ENCODE assay signal across 8 cellular contexts in genomic region chr15:76311071-76311956, GRCh38. TPM values are rescaled to one million over a fixed set of nuclear protein-coding genes. Genes with fewer than 3 reads are reported as not detected.
DNase-seq lines count a peak whose midpoint lies in the region; ATAC-seq and TF ChIP-seq lines count a peak whose summit lies in the region.

TSS of gene ETFA (minus strand) at chr15:76311469. CDS start at chr15:76311388, 81 bp downstream.

- H3K4me3 ChIP-seq in cardiac fibroblast (replicated peaks in 1 of 2; ENCODE audit: low read depth in 2 of 2, low read length in 2 of 2) (peak within 1 kb of the TSS; percentile 91 to 95), spleen (peak within 1 kb of the TSS; percentile 49 to 77 (median 72))

- peak; percentile 96 for TF ChIP-seq POLR2A in GM18951 (IDR thresholded peaks at IDR 0.05; ENCODE audit: extremely low read depth, insufficient read depth, insufficient read length)
- TF ChIP-seq POLR2A in spleen (IDR thresholded peaks at IDR 0.05): peak; percentile 35 to 88 (median 58)

- TF ChIP-seq CTCF in WTC11 (IDR thresholded peaks at IDR 0.05) (no peak), cardiac fibroblast (IDR thresholded peaks at IDR 0.05; ENCODE audit: low read depth, low read length) (no peak), spleen (IDR thresholded peaks at IDR 0.05 in 8 of 11, conservative IDR thresholded peaks at IDR 0.05 in 3 of 11) (peak in 3 of 11 experiments; percentile 25 to 42 (median 37))

- H3K4me1 Mint-ChIP-seq in WTC11: peaks cover 10% of the 10 kb centered on the region

- no peak within 1 kb of the TSS for H3K27ac Mint-ChIP-seq in WTC11

- peaks cover 7% of the 10 kb centered on the region for H3K9me3 Mint-ChIP-seq in WTC11

- CTCF ChIA-PET in WTC11 (lab: Charles Lee): interaction anchor here (0.8 to 2.5 kb wide), 4 partner anchors 19 to 172 kb away, joined by 3 to 15 read pairs (median 3); partner anchors contain the start of gene ISL2

- no peaks in the 10 kb centered on the region for H3K27me3 ChIP-seq in spleen (replicated peaks in 1 of 7)

- H3K4me1 ChIP-seq in spleen: peaks cover 12 to 57% (median 26%) of the 10 kb centered on the region in 6 donors

- H3K27ac ChIP-seq in spleen: peak within 1 kb of the TSS; percentile 79 to 92 (median 86)

- POLR2A ChIA-PET in WTC11 (lab: Charles Lee): interaction anchor here (0.6 to 2.2 kb wide), 4 partner anchors 19 to 231 kb away, joined by 3 to 9 read pairs (median 4); partner anchors contain the start of gene ISL2

- H3K9me3 ChIP-seq in spleen: no peaks in the 10 kb centered on the region

- H3K4me3 Mint-ChIP-seq in WTC11: peak within 1 kb of the TSS; percentile 78

- in situ Hi-C loops in GM18951 (cut with MboI; ENCODE audit: low sequenced_read_pairs, unreplicated experiment): no loop called here

- peak; percentile 99 for ATAC-seq in HG03175 (IDR thresholded peaks at IDR 0.05; ENCODE audit: unreplicated experiment)
- ATAC-seq in WTC11: peak; percentile 99

- H3K27me3 Mint-ChIP-seq in WTC11 (ENCODE audit: low read depth): peaks cover 22% of the 10 kb centered on the region

- no peaks in the 10 kb centered on the region for H3K36me3 ChIP-seq in spleen

- intact Hi-C loops in spleen (cut with DNase I; ENCODE audit: low total_unique reads): no loop called here

- no peaks in the 10 kb centered on the region for H3K36me3 Mint-ChIP-seq in WTC11

- 0 to 2% (median 1%) methylated on average over 18 to 60 of the region's 60 CpGs for WGBS in spleen, 5 donors

- DNase-seq in AG08396 (ENCODE audit: low spot score) (peak; percentile 98), NCI-H2227 treated with DMSO at 0.1 percent for 48 hours (lab: John Stamatoyannopoulos, UW) (peak; percentile 87), WTC11 (ENCODE audit: low spot score) (peak; percentile 96), cardiac fibroblast (ENCODE audit: low read depth in 2 of 2) (peak; percentile 97), inferior parietal cortex (ENCODE audit: extremely low spot score) (peak; percentile 89), spleen (peak; percentile 99)

TF ChIP-seq in WTC11, 78 proteins besides CTCF, POLR2A, EP300 and RAD21 (continues in another document):
- peak; percentile 84; the same call in 1 of the 2 replicates for TF ChIP-seq ZNF232 (CRISPR knock-in tag; IDR thresholded peaks at IDR 0.05)
- TF ChIP-seq SOX15 (CRISPR knock-in tag; IDR thresholded peaks at IDR 0.05): no peak
- no peak for TF ChIP-seq ZNF416 (CRISPR knock-in tag; IDR thresholded peaks at IDR 0.05)
- TF ChIP-seq, protein P1, sequence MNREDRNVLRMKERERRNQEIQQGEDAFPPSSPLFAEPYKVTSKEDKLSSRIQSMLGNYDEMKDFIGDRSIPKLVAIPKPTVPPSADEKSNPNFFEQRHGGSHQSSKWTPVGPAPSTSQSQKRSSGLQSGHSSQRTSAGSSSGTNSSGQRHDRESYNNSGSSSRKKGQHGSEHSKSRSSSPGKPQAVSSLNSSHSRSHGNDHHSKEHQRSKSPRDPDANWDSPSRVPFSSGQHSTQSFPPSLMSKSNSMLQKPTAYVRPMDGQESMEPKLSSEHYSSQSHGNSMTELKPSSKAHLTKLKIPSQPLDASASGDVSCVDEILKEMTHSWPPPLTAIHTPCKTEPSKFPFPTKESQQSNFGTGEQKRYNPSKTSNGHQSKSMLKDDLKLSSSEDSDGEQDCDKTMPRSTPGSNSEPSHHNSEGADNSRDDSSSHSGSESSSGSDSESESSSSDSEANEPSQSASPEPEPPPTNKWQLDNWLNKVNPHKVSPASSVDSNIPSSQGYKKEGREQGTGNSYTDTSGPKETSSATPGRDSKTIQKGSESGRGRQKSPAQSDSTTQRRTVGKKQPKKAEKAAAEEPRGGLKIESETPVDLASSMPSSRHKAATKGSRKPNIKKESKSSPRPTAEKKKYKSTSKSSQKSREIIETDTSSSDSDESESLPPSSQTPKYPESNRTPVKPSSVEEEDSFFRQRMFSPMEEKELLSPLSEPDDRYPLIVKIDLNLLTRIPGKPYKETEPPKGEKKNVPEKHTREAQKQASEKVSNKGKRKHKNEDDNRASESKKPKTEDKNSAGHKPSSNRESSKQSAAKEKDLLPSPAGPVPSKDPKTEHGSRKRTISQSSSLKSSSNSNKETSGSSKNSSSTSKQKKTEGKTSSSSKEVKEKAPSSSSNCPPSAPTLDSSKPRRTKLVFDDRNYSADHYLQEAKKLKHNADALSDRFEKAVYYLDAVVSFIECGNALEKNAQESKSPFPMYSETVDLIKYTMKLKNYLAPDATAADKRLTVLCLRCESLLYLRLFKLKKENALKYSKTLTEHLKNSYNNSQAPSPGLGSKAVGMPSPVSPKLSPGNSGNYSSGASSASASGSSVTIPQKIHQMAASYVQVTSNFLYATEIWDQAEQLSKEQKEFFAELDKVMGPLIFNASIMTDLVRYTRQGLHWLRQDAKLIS (CRISPR knock-in tag; IDR thresholded peaks at IDR 0.05; ENCODE audit: borderline replicate concordance): 0 out of 2 replicates have a peak, but pooled peaks have one; percentile 76
- peak; percentile 86 for TF ChIP-seq USF1 (CRISPR knock-in tag; IDR thresholded peaks at IDR 0.05)
- TF ChIP-seq, protein P2, sequence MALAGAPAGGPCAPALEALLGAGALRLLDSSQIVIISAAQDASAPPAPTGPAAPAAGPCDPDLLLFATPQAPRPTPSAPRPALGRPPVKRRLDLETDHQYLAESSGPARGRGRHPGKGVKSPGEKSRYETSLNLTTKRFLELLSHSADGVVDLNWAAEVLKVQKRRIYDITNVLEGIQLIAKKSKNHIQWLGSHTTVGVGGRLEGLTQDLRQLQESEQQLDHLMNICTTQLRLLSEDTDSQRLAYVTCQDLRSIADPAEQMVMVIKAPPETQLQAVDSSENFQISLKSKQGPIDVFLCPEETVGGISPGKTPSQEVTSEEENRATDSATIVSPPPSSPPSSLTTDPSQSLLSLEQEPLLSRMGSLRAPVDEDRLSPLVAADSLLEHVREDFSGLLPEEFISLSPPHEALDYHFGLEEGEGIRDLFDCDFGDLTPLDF (CRISPR knock-in tag; IDR thresholded peaks at IDR 0.05): peak; percentile 86
- peak; percentile 89; the same call in 1 of the 2 replicates for TF ChIP-seq FOXP1 (CRISPR knock-in tag; IDR thresholded peaks at IDR 0.05; ENCODE audit: borderline replicate concordance)
- TF ChIP-seq, protein P3, sequence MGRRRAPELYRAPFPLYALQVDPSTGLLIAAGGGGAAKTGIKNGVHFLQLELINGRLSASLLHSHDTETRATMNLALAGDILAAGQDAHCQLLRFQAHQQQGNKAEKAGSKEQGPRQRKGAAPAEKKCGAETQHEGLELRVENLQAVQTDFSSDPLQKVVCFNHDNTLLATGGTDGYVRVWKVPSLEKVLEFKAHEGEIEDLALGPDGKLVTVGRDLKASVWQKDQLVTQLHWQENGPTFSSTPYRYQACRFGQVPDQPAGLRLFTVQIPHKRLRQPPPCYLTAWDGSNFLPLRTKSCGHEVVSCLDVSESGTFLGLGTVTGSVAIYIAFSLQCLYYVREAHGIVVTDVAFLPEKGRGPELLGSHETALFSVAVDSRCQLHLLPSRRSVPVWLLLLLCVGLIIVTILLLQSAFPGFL (CRISPR knock-in tag; IDR thresholded peaks at IDR 0.05; ENCODE audit: borderline replicate concordance): no peak
- no peak for TF ChIP-seq ZMAT4 (CRISPR knock-in tag; IDR thresholded peaks at IDR 0.05)
- no peak for TF ChIP-seq HMGA2 (CRISPR knock-in tag; IDR thresholded peaks at IDR 0.05)
- 0 out of 2 replicates have a peak, but pooled peaks have one; percentile 53 for TF ChIP-seq ZBTB21 (CRISPR knock-in tag; IDR thresholded peaks at IDR 0.05; ENCODE audit: borderline replicate concordance)
- peak; percentile 93 for TF ChIP-seq SMAD3 (CRISPR knock-in tag; IDR thresholded peaks at IDR 0.05; ENCODE audit: borderline replicate concordance)
- TF ChIP-seq, protein P4, sequence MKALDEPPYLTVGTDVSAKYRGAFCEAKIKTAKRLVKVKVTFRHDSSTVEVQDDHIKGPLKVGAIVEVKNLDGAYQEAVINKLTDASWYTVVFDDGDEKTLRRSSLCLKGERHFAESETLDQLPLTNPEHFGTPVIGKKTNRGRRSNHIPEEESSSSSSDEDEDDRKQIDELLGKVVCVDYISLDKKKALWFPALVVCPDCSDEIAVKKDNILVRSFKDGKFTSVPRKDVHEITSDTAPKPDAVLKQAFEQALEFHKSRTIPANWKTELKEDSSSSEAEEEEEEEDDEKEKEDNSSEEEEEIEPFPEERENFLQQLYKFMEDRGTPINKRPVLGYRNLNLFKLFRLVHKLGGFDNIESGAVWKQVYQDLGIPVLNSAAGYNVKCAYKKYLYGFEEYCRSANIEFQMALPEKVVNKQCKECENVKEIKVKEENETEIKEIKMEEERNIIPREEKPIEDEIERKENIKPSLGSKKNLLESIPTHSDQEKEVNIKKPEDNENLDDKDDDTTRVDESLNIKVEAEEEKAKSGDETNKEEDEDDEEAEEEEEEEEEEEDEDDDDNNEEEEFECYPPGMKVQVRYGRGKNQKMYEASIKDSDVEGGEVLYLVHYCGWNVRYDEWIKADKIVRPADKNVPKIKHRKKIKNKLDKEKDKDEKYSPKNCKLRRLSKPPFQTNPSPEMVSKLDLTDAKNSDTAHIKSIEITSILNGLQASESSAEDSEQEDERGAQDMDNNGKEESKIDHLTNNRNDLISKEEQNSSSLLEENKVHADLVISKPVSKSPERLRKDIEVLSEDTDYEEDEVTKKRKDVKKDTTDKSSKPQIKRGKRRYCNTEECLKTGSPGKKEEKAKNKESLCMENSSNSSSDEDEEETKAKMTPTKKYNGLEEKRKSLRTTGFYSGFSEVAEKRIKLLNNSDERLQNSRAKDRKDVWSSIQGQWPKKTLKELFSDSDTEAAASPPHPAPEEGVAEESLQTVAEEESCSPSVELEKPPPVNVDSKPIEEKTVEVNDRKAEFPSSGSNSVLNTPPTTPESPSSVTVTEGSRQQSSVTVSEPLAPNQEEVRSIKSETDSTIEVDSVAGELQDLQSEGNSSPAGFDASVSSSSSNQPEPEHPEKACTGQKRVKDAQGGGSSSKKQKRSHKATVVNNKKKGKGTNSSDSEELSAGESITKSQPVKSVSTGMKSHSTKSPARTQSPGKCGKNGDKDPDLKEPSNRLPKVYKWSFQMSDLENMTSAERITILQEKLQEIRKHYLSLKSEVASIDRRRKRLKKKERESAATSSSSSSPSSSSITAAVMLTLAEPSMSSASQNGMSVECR (CRISPR knock-in tag; IDR thresholded peaks at IDR 0.05; ENCODE audit: borderline replicate concordance): no peak

RNA-seq across cellular contexts. Expression of gene ETFA, which starts in this region (rescaled TPM):
- total RNA-seq in WTC11 (2021) (84.4 to 97.7 TPM (median 85.4 TPM) in 3 replicates), spleen (10 to 100 TPM; 62.5 to 98.5 (median 82.4) TPM)
- polyA plus RNA-seq in spleen: 10 to 100 TPM; 49.7 to 86.8 (median 65.2) TPM

Comparison
In these comparisons a context has a peak if more than half of its experiments do, and no peak if none do; other contexts are left out.
1. Peak in every context shown above with its lines: DNase-seq, ATAC-seq, H3K4me3 ChIP-seq and H3K27ac ChIP-seq.